Comparison of ENCODE assay signal across 9 cellular contexts in genomic region chr1:33024430-33025179, GRCh38. TPM values are rescaled to one million over a fixed set of nuclear protein-coding genes. Genes with fewer than 3 reads are reported as not detected.
DNase-seq lines count a peak whose midpoint lies in the region; ATAC-seq and TF ChIP-seq lines count a peak whose summit lies in the region.
"Not testable (repeated sequence)": the region's sequence is repeated elsewhere in the genome, so short reads cannot be mapped to it uniquely, and the experiment has no call there.
"Had no signal": no experiment of that assay in that cellular context is flagged by ENCODE, and none has a peak within 500 bp of the region (broad histone marks: within the 10 kb centered on the region; RNA-seq: fewer than 3 reads in every experiment).

No MANE protein-coding gene starts in this region.

- H3K9me3 ChIP-seq in Peyer's patch, mucosa of descending colon: not testable (repeated sequence)

- POLR2A ChIA-PET in activated naive CD8-positive, alpha-beta T cell treated with anti-CD3 and anti-CD28 coated beads, Interleukin-2, amount 10 ng/mL, durations not matched to agents 7 days and 5 days (lab: Charles Lee): interaction anchor here (0.6 kb wide), 3 partner anchors 17 to 348 kb away, joined by 3 read pairs; no protein-coding TSS in a partner anchor

- TF ChIP-seq CTCF in CD14-positive monocyte (IDR thresholded peaks at IDR 0.05); Peyer's patch (IDR thresholded peaks at IDR 0.05); mucosa of descending colon (IDR thresholded peaks at IDR 0.05): not testable (repeated sequence)

- peaks cover 23% of the 10 kb centered on the region for H3K4me1 Mint-ChIP-seq in CD14-positive monocyte
- peaks cover 40% of the 10 kb centered on the region for H3K4me1 Mint-ChIP-seq in activated T-cell treated with anti-CD3 and anti-CD28 coated beads, Interleukin-2, amount 50 U/mL, for 4 hours (ENCODE audit: low read depth)
- H3K4me1 Mint-ChIP-seq in activated naive CD8-positive, alpha-beta T cell treated with anti-CD3 and anti-CD28 coated beads, Interleukin-2, amount 10 ng/mL, durations not matched to agents 7 days and 5 days: peaks cover 29% of the 10 kb centered on the region

- not testable (repeated sequence) for TF ChIP-seq POLR2A in Peyer's patch (IDR thresholded peaks at IDR 0.05)

- H3K4me1 ChIP-seq in Peyer's patch (peaks cover 0 to 30% (median 4%) of the 10 kb centered on the region in 4 donors), mucosa of descending colon (ENCODE audit: low read depth) (peaks cover 42% of the 10 kb centered on the region)

- intact Hi-C loops in CD14-positive monocyte (cut with micrococcal nuclease); mucosa of descending colon (cut with DNase I, micrococcal nuclease): not testable (repeated sequence)

- peak overlapping the region in 3 of 4 donors; percentile 10 to 66 (median 33) for H3K27ac ChIP-seq in Peyer's patch

- peaks cover 61 to 71% of the 10 kb centered on the region in 2 donors for H3K36me3 Mint-ChIP-seq in CD14-positive monocyte
- H3K36me3 Mint-ChIP-seq in activated T-cell treated with anti-CD3 and anti-CD28 coated beads, Interleukin-2, amount 50 U/mL, for 4 hours (ENCODE audit: insufficient read depth): peaks cover 45% of the 10 kb centered on the region
- H3K36me3 Mint-ChIP-seq in activated naive CD8-positive, alpha-beta T cell treated with anti-CD3 and anti-CD28 coated beads, Interleukin-2, amount 10 ng/mL, durations not matched to agents 7 days and 5 days: peaks cover 35% of the 10 kb centered on the region

- H3K36me3 ChIP-seq in Peyer's patch: peaks cover 0 to 41% (median 0%) of the 10 kb centered on the region in 3 donors
- H3K36me3 ChIP-seq in mucosa of descending colon (ENCODE audit: low read depth): not testable (repeated sequence)

- not testable (repeated sequence) for H3K9me3 Mint-ChIP-seq in CD14-positive monocyte; activated T-cell treated with anti-CD3 and anti-CD28 coated beads, Interleukin-2, amount 50 U/mL, for 4 hours; activated naive CD8-positive, alpha-beta T cell treated with anti-CD3 and anti-CD28 coated beads, Interleukin-2, amount 10 ng/mL, durations not matched to agents 7 days and 5 days

- not testable (repeated sequence) for DNase-seq in CD14-positive monocyte (ENCODE audit: low spot score); Peyer's patch; activated naive CD8-positive, alpha-beta T cell treated with anti-CD3 and anti-CD28 coated beads, Interleukin-2, amount 10 ng/mL, durations not matched to agents 7 days and 5 days
- DNase-seq in activated CD4-positive, alpha-beta T cell treated with anti-CD3 and anti-CD28 coated beads, Interleukin-2, amount 50 U/mL, for 48 hours: peak; percentile 84 to 87
- peak; percentile 43 for DNase-seq in activated T-cell treated with anti-CD3 and anti-CD28 coated beads, Interleukin-2, amount 50 U/mL, for 4 hours
- DNase-seq in mucosa of descending colon: peak in 1 of 3 donors; percentile 48
- DNase-seq in stimulated activated CD4-positive, alpha-beta T cell treated with anti-CD3 and anti-CD28 coated beads, Interleukin-2, amount 100 ng/mL, for 4 hours (ENCODE audit: low read depth): peak; percentile 57
- DNase-seq in stimulated activated CD8-positive, alpha-beta memory T cell treated with anti-CD3 and anti-CD28 coated beads, Interleukin-7, amount 100 ng/mL, for 24 hours (ENCODE audit: low read depth): peak; percentile 53

- H3K4me3 ChIP-seq in Peyer's patch, mucosa of descending colon: not testable (repeated sequence)

- not testable (repeated sequence) for H3K4me3 Mint-ChIP-seq in CD14-positive monocyte
- peak overlapping the region; percentile 35 for H3K4me3 Mint-ChIP-seq in activated T-cell treated with anti-CD3 and anti-CD28 coated beads, Interleukin-2, amount 50 U/mL, for 4 hours
- peak overlapping the region; percentile 15 for H3K4me3 Mint-ChIP-seq in activated naive CD8-positive, alpha-beta T cell treated with anti-CD3 and anti-CD28 coated beads, Interleukin-2, amount 10 ng/mL, durations not matched to agents 7 days and 5 days

- peak; percentile 81 to 87 for ATAC-seq in activated T-cell treated with anti-CD3 and anti-CD28 coated beads, Interleukin-2, amount 50 U/mL, for 4 hours
- peak; percentile 26 for ATAC-seq in activated naive CD8-positive, alpha-beta T cell treated with anti-CD3 and anti-CD28 coated beads, Interleukin-2, amount 10 ng/mL, durations not matched to agents 7 days and 5 days (ENCODE audit: low read depth)
- ATAC-seq in mucosa of descending colon: peak; percentile 63

- not testable (repeated sequence) for H3K27me3 ChIP-seq in Peyer's patch

- H3K27me3 Mint-ChIP-seq in CD14-positive monocyte (ENCODE audit: low read depth in 3 of 3); activated T-cell treated with anti-CD3 and anti-CD28 coated beads, Interleukin-2, amount 50 U/mL, for 4 hours (ENCODE audit: low read depth); activated naive CD8-positive, alpha-beta T cell treated with anti-CD3 and anti-CD28 coated beads, Interleukin-2, amount 10 ng/mL, durations not matched to agents 7 days and 5 days: not testable (repeated sequence)

- H3K27ac Mint-ChIP-seq in CD14-positive monocyte: peak overlapping the region; percentile 18 to 88 (median 72)
- peak overlapping the region; percentile 48 for H3K27ac Mint-ChIP-seq in activated naive CD8-positive, alpha-beta T cell treated with anti-CD3 and anti-CD28 coated beads, Interleukin-2, amount 10 ng/mL, durations not matched to agents 7 days and 5 days

RNA-seq across cellular contexts. Expression of gene AK2, which starts 12.1 kb away (rescaled TPM):
- polyA plus RNA-seq in CD14-positive monocyte: 100 to 1,000 TPM; 162 to 180 TPM
- total RNA-seq in Peyer's patch (100 to 1,000 TPM; 273 to 366 (median 293) TPM), mucosa of descending colon (100 to 1,000 TPM; 147 to 228 (median 186) TPM)
- total RNA-seq in activated T-cell treated with anti-CD3 and anti-CD28 coated beads, Interleukin-2, amount 50 U/mL, for 4 hours: 100 to 1,000 TPM; 320 to 346 (median 334) TPM
- total RNA-seq in activated naive CD8-positive, alpha-beta T cell treated with anti-CD3 and anti-CD28 coated beads, Interleukin-2, amount 10 ng/mL, durations not matched to agents 7 days and 5 days: 100 to 1,000 TPM; 197 to 201 TPM

RNA-seq across cellular contexts. Expression of gene AZIN2, which starts 56.3 kb away (rescaled TPM):
- under 1 TPM in 1 of 2 donors, not detected in 1; 0.89 TPM for polyA plus RNA-seq in CD14-positive monocyte
- total RNA-seq in Peyer's patch (10 to 100 TPM in 1 of 4 donors, 1 to 10 TPM in 2, under 1 TPM in 1; 0.95 to 26.4 (median 2.2) TPM), mucosa of descending colon (10 to 100 TPM; 13.8 to 36.5 (median 19.0) TPM)
- total RNA-seq in activated T-cell treated with anti-CD3 and anti-CD28 coated beads, Interleukin-2, amount 50 U/mL, for 4 hours: 1 to 10 TPM in 2 of 3 donors, under 1 TPM in 1; 0.30 to 2.2 (median 1.4) TPM
- total RNA-seq in activated naive CD8-positive, alpha-beta T cell treated with anti-CD3 and anti-CD28 coated beads, Interleukin-2, amount 10 ng/mL, durations not matched to agents 7 days and 5 days: 10 to 100 TPM; 16.5 to 16.6 TPM
- total RNA-seq: HT-29 had no signal

RNA-seq across cellular contexts. Expression of gene RNF19B, which starts 60.0 kb away (rescaled TPM):
- 1 to 10 TPM; 4.1 to 5.8 TPM for polyA plus RNA-seq in CD14-positive monocyte
- total RNA-seq in Peyer's patch (10 to 100 TPM; 28.1 to 62.1 (median 54.6) TPM), mucosa of descending colon (10 to 100 TPM; 51.5 to 74.9 (median 68.0) TPM)
- 10 to 100 TPM; 21.4 to 32.9 (median 23.9) TPM for total RNA-seq in activated T-cell treated with anti-CD3 and anti-CD28 coated beads, Interleukin-2, amount 50 U/mL, for 4 hours
- total RNA-seq in activated naive CD8-positive, alpha-beta T cell treated with anti-CD3 and anti-CD28 coated beads, Interleukin-2, amount 10 ng/mL, durations not matched to agents 7 days and 5 days: 10 to 100 TPM; 21.6 to 22.4 TPM

Comparison
In these comparisons a context has a peak if more than half of its experiments do, and no peak if none do; other contexts are left out.
1. ATAC-seq: peak in every context shown above with its lines; median percentile 84 in activated T-cell treated with anti-CD3 and anti-CD28 coated beads, Interleukin-2, amount 50 U/mL, for 4 hours; 63 in mucosa of descending colon; 26 in activated naive CD8-positive, alpha-beta T cell treated with anti-CD3 and anti-CD28 coated beads, Interleukin-2, amount 10 ng/mL, durations not matched to agents 7 days and 5 days.